1 cellular context compared by ENCODE assay signal in genomic region chr2:174327559-174327897, GRCh38.
TF ChIP-seq lines count a peak whose summit lies in the region.

No MANE protein-coding gene starts in this region.

TF ChIP-seq in SK-N-SH treated with all-trans-retinoic acid at 6 μM for 48 hours, 23 proteins besides CTCF, POLR2A, EP300 and RAD21 (continued from another document):
- no peak for TF ChIP-seq ZNF70 (CRISPR knock-in tag; IDR thresholded peaks at IDR 0.05)
- TF ChIP-seq TCF4 (CRISPR knock-in tag; IDR thresholded peaks at IDR 0.05; ENCODE audit: borderline replicate concordance) = no peak
- no peak for TF ChIP-seq BACH2 (CRISPR knock-in tag; IDR thresholded peaks at IDR 0.05; ENCODE audit: borderline replicate concordance)
- no peak for TF ChIP-seq ISL1 (CRISPR knock-in tag; IDR thresholded peaks at IDR 0.05)
- TF ChIP-seq CSRNP3 (CRISPR knock-in tag; IDR thresholded peaks at IDR 0.05) = no peak
- TF ChIP-seq PATZ1 (CRISPR knock-in tag; IDR thresholded peaks at IDR 0.05; ENCODE audit: borderline replicate concordance) = no peak
- TF ChIP-seq ESRRG (CRISPR knock-in tag; IDR thresholded peaks at IDR 0.05) = no peak
- TF ChIP-seq ZFP30 (CRISPR knock-in tag; IDR thresholded peaks at IDR 0.05) = no peak
- no peak for TF ChIP-seq CSDC2 (CRISPR knock-in tag; IDR thresholded peaks at IDR 0.05)
- no peak for TF ChIP-seq PPARA (CRISPR knock-in tag; IDR thresholded peaks at IDR 0.05; ENCODE audit: borderline replicate concordance)
- no peak for TF ChIP-seq TOX (CRISPR knock-in tag; IDR thresholded peaks at IDR 0.05; ENCODE audit: borderline replicate concordance)
- TF ChIP-seq ZNF565 (CRISPR knock-in tag; conservative IDR thresholded peaks at IDR 0.05; ENCODE audit: low read depth) = no peak
